Comparison of ENCODE assay signal across 7 cellular contexts in genomic region chr14:61524936-61525292, GRCh38.
DNase-seq lines count a peak whose midpoint lies in the region; ATAC-seq and TF ChIP-seq lines count a peak whose summit lies in the region.

No MANE protein-coding gene starts in this region.

- H3K18ac ChIP-seq in H9 (ENCODE audit: insufficient read length, low read depth, low read length): no peak overlapping the region

- H3K27ac ChIP-seq in GM23248: peak overlapping the region; percentile 68
- H3K27ac ChIP-seq in right atrium auricular region: peak overlapping the region; percentile 81 to 89
- H3K27ac ChIP-seq in H9 (ENCODE audit: insufficient read length, low read depth, low read length): no peak overlapping the region

- no peak overlapping the region for H2BK5ac ChIP-seq in H9 (ENCODE audit: insufficient read length, low read length)

- no peak overlapping the region for H4K91ac ChIP-seq in H9 (ENCODE audit: insufficient read length, low read depth, low read length)

- no peak overlapping the region for H2AK5ac ChIP-seq in H9 (ENCODE audit: insufficient read length, low read length)

- no peaks in the 10 kb centered on the region for H3K79me1 ChIP-seq in H9 (ENCODE audit: insufficient read depth, low read depth, low read length, poor library complexity, severe bottlenecking)

- no peak for TF ChIP-seq CTCF in activated B cell treated with CpG ODN at 0.5 μM for 24 hours (IDR thresholded peaks at IDR 0.05)
- no peak for TF ChIP-seq CTCF in right atrium auricular region (IDR thresholded peaks at IDR 0.05)
- no peak for TF ChIP-seq CTCF in mucosa of descending colon (IDR thresholded peaks at IDR 0.05)
- no peak for TF ChIP-seq CTCF in H9 (conservative IDR thresholded peaks at IDR 0.05)

- no peak for ATAC-seq in activated B cell treated with CpG ODN at 0.5 μM for 24 hours (ENCODE audit: low read depth)
- ATAC-seq in stimulated activated memory B cell treated with anti-CD40 and anti-IgM and Interleukin-4, amounts not matched to agents 10 μg/mL and 1 μg/mL and 100 μg/mL, for 72 hours: no peak
- no peak for ATAC-seq in mucosa of descending colon

- 0 out of 2 replicates have a peak, but pooled peaks cover 3% of the 10 kb centered on the region for H3K79me2 ChIP-seq in GM23248 (ENCODE audit: insufficient read depth)
- 0 out of 2 replicates have a peak, but pooled peaks cover 2% of the 10 kb centered on the region for H3K79me2 ChIP-seq in H9 (ENCODE audit: insufficient read depth, low read length)

- H4K20me1 ChIP-seq in GM23248 (ENCODE audit: insufficient read depth): no peaks in the 10 kb centered on the region
- no peaks in the 10 kb centered on the region for H4K20me1 ChIP-seq in H9 (ENCODE audit: control insufficient read depth, insufficient read depth, insufficient read length)

- H2BK12ac ChIP-seq in H9 (ENCODE audit: insufficient read length, low read depth, low read length): no peak overlapping the region

- H3K27me3 Mint-ChIP-seq in activated B cell treated with CpG ODN at 0.5 μM for 24 hours (no peaks in the 10 kb centered on the region), H9 (ENCODE audit: low read depth) (no peaks in the 10 kb centered on the region)
- H3K27me3 Mint-ChIP-seq in stimulated activated memory B cell treated with anti-CD40 and anti-IgM and Interleukin-4, amounts not matched to agents 10 μg/mL and 1 μg/mL and 100 μg/mL, for 72 hours: no peaks in the 10 kb centered on the region

- no peak overlapping the region for H3K14ac ChIP-seq in H9 (ENCODE audit: insufficient read depth, low read length)

- H3K4me3 ChIP-seq in GM23248 (no peak overlapping the region), right atrium auricular region (no peak overlapping the region), mucosa of descending colon (no peak overlapping the region)

- H3K36me3 ChIP-seq in GM23248 (ENCODE audit: low read depth) (no peaks in the 10 kb centered on the region), right atrium auricular region (no peaks in the 10 kb centered on the region), mucosa of descending colon (ENCODE audit: low read depth) (no peaks in the 10 kb centered on the region)

- DNase-seq in GM23248 (peak; percentile 17), activated B cell treated with CpG ODN at 0.5 μM for 24 hours (no peak), right atrium auricular region (ENCODE audit: low spot score) (no peak), mucosa of descending colon (no peak), NCI-H2081 treated with DMSO at 0.1 percent for 48 hours (lab: John Stamatoyannopoulos, UW) (no peak), H9 (no peak)

- 100% methylated on average over 1 of the region's 1 CpG for WGBS in GM23248 (ENCODE audit: low coverage in 1 of 2, low lambda C conversion rate in 2 of 2, missing lambda C conversion rate in 2 of 2), 2 experiments
- WGBS in H9 (ENCODE audit: extremely low coverage, insufficient read length, low lambda C conversion rate): no CpG with 5 or more reads among the region's 1 CpG

- H2AFZ ChIP-seq in GM23248 (no peak overlapping the region), H9 (ENCODE audit: low read length) (no peak overlapping the region)

- peak overlapping the region; percentile 71 for H3K4me2 ChIP-seq in GM23248 (ENCODE audit: unreplicated experiment)
- H3K4me2 ChIP-seq in H9 (ENCODE audit: insufficient read depth, insufficient read length, low read length): no peak overlapping the region

- POLR2A ChIA-PET in activated B cell treated with CpG ODN at 0.5 μM for 24 hours (lab: Charles Lee): interaction anchor here (1.0 to 1.3 kb wide), 5 partner anchors 19 to 187 kb away, joined by 3 to 5 read pairs (median 3); no protein-coding TSS in a partner anchor

- intact Hi-C loops in activated B cell treated with CpG ODN at 0.5 μM for 24 hours (cut with micrococcal nuclease) (loop anchor here (1.0 kb wide), 1 partner anchor 27 kb away; no protein-coding TSS in a partner anchor), mucosa of descending colon (cut with DNase I, micrococcal nuclease) (no loop called here)

- no peaks in the 10 kb centered on the region for H3K27me3 ChIP-seq in GM23248 (replicated peaks; ENCODE audit: insufficient read depth)
- no peaks in the 10 kb centered on the region for H3K27me3 ChIP-seq in right atrium auricular region
- no peaks in the 10 kb centered on the region for H3K27me3 ChIP-seq in H9 (ENCODE audit: insufficient read depth, low read length)

- no peak overlapping the region for H2BK120ac ChIP-seq in H9 (ENCODE audit: low read depth, low read length, poor library complexity, severe bottlenecking)

- H3K36me3 Mint-ChIP-seq in activated B cell treated with CpG ODN at 0.5 μM for 24 hours (ENCODE audit: low read depth): no peaks in the 10 kb centered on the region
- H3K36me3 Mint-ChIP-seq in stimulated activated memory B cell treated with anti-CD40 and anti-IgM and Interleukin-4, amounts not matched to agents 10 μg/mL and 1 μg/mL and 100 μg/mL, for 72 hours: no peaks in the 10 kb centered on the region
- H3K36me3 Mint-ChIP-seq in H9 (ENCODE audit: insufficient read depth in 1 of 3, low read depth in 3 of 3): no peaks in the 10 kb centered on the region

- H4K8ac ChIP-seq in H9 (replicated peaks; ENCODE audit: insufficient read length, low read depth, low read length): no peak overlapping the region

- H2BK20ac ChIP-seq in H9 (ENCODE audit: low read depth, low read length, poor library complexity, severe bottlenecking): no peak overlapping the region

- no peaks in the 10 kb centered on the region for H3K9me3 Mint-ChIP-seq in activated B cell treated with CpG ODN at 0.5 μM for 24 hours
- H3K9me3 Mint-ChIP-seq in stimulated activated memory B cell treated with anti-CD40 and anti-IgM and Interleukin-4, amounts not matched to agents 10 μg/mL and 1 μg/mL and 100 μg/mL, for 72 hours: no peaks in the 10 kb centered on the region
- H3K9me3 Mint-ChIP-seq in H9: no peaks in the 10 kb centered on the region

- no peak overlapping the region for H3K4me3 Mint-ChIP-seq in activated B cell treated with CpG ODN at 0.5 μM for 24 hours
- H3K4me3 Mint-ChIP-seq in stimulated activated memory B cell treated with anti-CD40 and anti-IgM and Interleukin-4, amounts not matched to agents 10 μg/mL and 1 μg/mL and 100 μg/mL, for 72 hours: no peak overlapping the region
- H3K4me3 Mint-ChIP-seq in H9: no peak overlapping the region

- H3K56ac ChIP-seq in H9 (ENCODE audit: insufficient read length, low read depth, low read length): no peak overlapping the region

- in situ Hi-C loops in GM23248 (cut with MboI): no loop called here

- peak overlapping the region; percentile 2 for H3K27ac Mint-ChIP-seq in activated B cell treated with CpG ODN at 0.5 μM for 24 hours
- peak overlapping the region; percentile 79 for H3K27ac Mint-ChIP-seq in stimulated activated memory B cell treated with anti-CD40 and anti-IgM and Interleukin-4, amounts not matched to agents 10 μg/mL and 1 μg/mL and 100 μg/mL, for 72 hours
- peak overlapping the region in 1 of 3 experiments; percentile 46; a peak in 2 of 7 replicates for H3K27ac Mint-ChIP-seq in H9

- H4K5ac ChIP-seq in H9 (ENCODE audit: insufficient read length, low read depth, low read length): no peak overlapping the region

- peaks cover 45% of the 10 kb centered on the region for H3F3A ChIP-seq in GM23248 (ENCODE audit: insufficient read depth)

- H3K4me1 ChIP-seq in GM23248 (ENCODE audit: insufficient read depth) (peaks cover 60% of the 10 kb centered on the region), right atrium auricular region (peaks cover 0 to 45% of the 10 kb centered on the region in 2 donors), mucosa of descending colon (ENCODE audit: low read depth) (peaks cover 51% of the 10 kb centered on the region), H9 (ENCODE audit: insufficient read depth, low read length) (peaks cover 12% of the 10 kb centered on the region)

- H3K4me1 Mint-ChIP-seq in activated B cell treated with CpG ODN at 0.5 μM for 24 hours: peaks cover 5% of the 10 kb centered on the region
- peaks cover 36% of the 10 kb centered on the region for H3K4me1 Mint-ChIP-seq in stimulated activated memory B cell treated with anti-CD40 and anti-IgM and Interleukin-4, amounts not matched to agents 10 μg/mL and 1 μg/mL and 100 μg/mL, for 72 hours
- peaks cover 34 to 37% of the 10 kb centered on the region in 2 experiments for H3K4me1 Mint-ChIP-seq in H9

- H3K23me2 ChIP-seq in H9 (ENCODE audit: insufficient read length, low read depth, low read length, poor library complexity, severe bottlenecking): no peaks in the 10 kb centered on the region

- CTCF ChIA-PET in activated B cell treated with CpG ODN at 0.5 μM for 24 hours (lab: Charles Lee): interaction anchor here (1.0 kb wide), 1 partner anchor 313 kb away, joined by 3 read pairs; no protein-coding TSS in a partner anchor

- peaks cover 5% of the 10 kb centered on the region; the same call in 1 of the 2 replicates for H3K9me2 ChIP-seq in GM23248 (ENCODE audit: insufficient read depth)

- H3T11ph ChIP-seq in H9 (ENCODE audit: low read length): no peak overlapping the region

- no peak overlapping the region for H3K23ac ChIP-seq in H9 (ENCODE audit: insufficient read length, low read depth, low read length)

- H3K9ac ChIP-seq in GM23248 (peak overlapping the region; percentile 33), H9 (ENCODE audit: extremely low read depth, insufficient read length, low read length) (no peak overlapping the region)

- H3K9me3 ChIP-seq in GM23248 (ENCODE audit: low read depth): no peaks in the 10 kb centered on the region
- H3K9me3 ChIP-seq in right atrium auricular region: no peaks in the 10 kb centered on the region
- no peaks in the 10 kb centered on the region for H3K9me3 ChIP-seq in mucosa of descending colon
- H3K9me3 ChIP-seq in H9 (ENCODE audit: control insufficient read depth, low read depth, low read length): no peaks in the 10 kb centered on the region

- no peak overlapping the region for H3K4ac ChIP-seq in H9 (ENCODE audit: low read depth, low read length)

- no peak overlapping the region for H2BK15ac ChIP-seq in H9 (ENCODE audit: low read depth, low read length)
